ENCODE assay signal across 21 cellular contexts in genomic region chr3:157079677-157080369, GRCh38.
DNase-seq lines count a peak whose midpoint lies in the region; ATAC-seq lines count a peak whose summit lies in the region.
"Had no signal": no experiment of that assay in that cellular context is flagged by ENCODE, and none has a peak within 500 bp of the region (broad histone marks: within the 10 kb centered on the region; RNA-seq: fewer than 3 reads in every experiment).

No MANE protein-coding gene starts in this region.

- no peak overlapping the region for H3K27ac Mint-ChIP-seq in activated CD8-positive, alpha-beta memory T cell treated with anti-CD3 and anti-CD28 coated beads, Interleukin-2, amount 10 ng/mL, durations not matched to agents 7 days and 5 days
- peak overlapping the region; percentile 71 for H3K27ac Mint-ChIP-seq in central memory CD8-positive, alpha-beta T cell (ENCODE audit: low read depth)
- H3K27ac Mint-ChIP-seq in stimulated activated memory B cell treated with anti-CD40 and anti-IgM and Interleukin-4, amounts not matched to agents 10 μg/mL and 1 μg/mL and 100 μg/mL, for 72 hours, result peak overlapping the region; percentile 86
- H3K27ac Mint-ChIP-seq: activated T-helper 2 cell treated with anti-CD3 and anti-CD28 coated beads, Interferon-gamma antibody, Interleukin-2, Interleukin-4, amounts not matched to agents 10 μg/mL and 5 μg/mL and 100 μg/mL, durations not matched to agents 14 hours and 24 hours and 36 hours had no signal

- peak overlapping the region; percentile 30 for H3K27ac ChIP-seq in mesodermal cell (ENCODE audit: low read depth, low read length, severe bottlenecking)
- H3K27ac ChIP-seq: brain microvascular endothelial cell, epithelial cell of prostate, gastroesophageal sphincter, spleen had no signal

- WGBS in mesodermal cell (ENCODE audit: insufficient coverage in 2 of 2), 2 experiments, result 83 to 86% methylated on average over 9 to 10 of the region's 11 CpGs

- no peak overlapping the region for H3K4me3 ChIP-seq in mesodermal cell (ENCODE audit: extremely low read depth, insufficient read depth, low read length, poor library complexity, severe bottlenecking)
- H3K4me3 ChIP-seq: gastroesophageal sphincter, spleen had no signal

- H3K9me3 ChIP-seq in mesodermal cell (ENCODE audit: control insufficient read depth, low read length), result no peaks in the 10 kb centered on the region
- H3K9me3 ChIP-seq: BE2C, gastroesophageal sphincter, spleen had no signal

- H3K36me3 ChIP-seq in mesodermal cell (ENCODE audit: control insufficient read depth, insufficient read depth, low read length), result no peaks in the 10 kb centered on the region
- H3K36me3 ChIP-seq: BE2C, brain microvascular endothelial cell, gastroesophageal sphincter, spleen had no signal

- H3K27me3 Mint-ChIP-seq in activated CD8-positive, alpha-beta memory T cell treated with anti-CD3 and anti-CD28 coated beads, Interleukin-2, amount 10 ng/mL, durations not matched to agents 7 days and 5 days, result no peaks in the 10 kb centered on the region
- H3K27me3 Mint-ChIP-seq in central memory CD8-positive, alpha-beta T cell, result no peaks in the 10 kb centered on the region
- H3K27me3 Mint-ChIP-seq in stimulated activated memory B cell treated with anti-CD40 and anti-IgM and Interleukin-4, amounts not matched to agents 10 μg/mL and 1 μg/mL and 100 μg/mL, for 72 hours, result no peaks in the 10 kb centered on the region

- no peaks in the 10 kb centered on the region for H3K9me3 Mint-ChIP-seq in activated CD8-positive, alpha-beta memory T cell treated with anti-CD3 and anti-CD28 coated beads, Interleukin-2, amount 10 ng/mL, durations not matched to agents 7 days and 5 days (ENCODE audit: low read depth)
- H3K9me3 Mint-ChIP-seq in central memory CD8-positive, alpha-beta T cell, result no peaks in the 10 kb centered on the region
- H3K9me3 Mint-ChIP-seq in stimulated activated memory B cell treated with anti-CD40 and anti-IgM and Interleukin-4, amounts not matched to agents 10 μg/mL and 1 μg/mL and 100 μg/mL, for 72 hours, result no peaks in the 10 kb centered on the region
- H3K9me3 Mint-ChIP-seq: activated T-helper 2 cell treated with anti-CD3 and anti-CD28 coated beads, Interferon-gamma antibody, Interleukin-2, Interleukin-4, amounts not matched to agents 10 μg/mL and 5 μg/mL and 100 μg/mL, durations not matched to agents 14 hours and 24 hours and 36 hours had no signal

- H3K4me3 Mint-ChIP-seq in activated CD8-positive, alpha-beta memory T cell treated with anti-CD3 and anti-CD28 coated beads, Interleukin-2, amount 10 ng/mL, durations not matched to agents 7 days and 5 days, result no peak overlapping the region
- H3K4me3 Mint-ChIP-seq in central memory CD8-positive, alpha-beta T cell, result no peak overlapping the region
- no peak overlapping the region for H3K4me3 Mint-ChIP-seq in stimulated activated memory B cell treated with anti-CD40 and anti-IgM and Interleukin-4, amounts not matched to agents 10 μg/mL and 1 μg/mL and 100 μg/mL, for 72 hours

- ATAC-seq in activated CD8-positive, alpha-beta memory T cell treated with anti-CD3 and anti-CD28 coated beads, Interleukin-2, amount 10 ng/mL, durations not matched to agents 7 days and 5 days, result no peak
- ATAC-seq in central memory CD8-positive, alpha-beta T cell (replicated peaks; ENCODE audit: extremely low read depth, poor library complexity, severe bottlenecking), result no peak
- ATAC-seq in stimulated activated memory B cell treated with anti-CD40 and anti-IgM and Interleukin-4, amounts not matched to agents 10 μg/mL and 1 μg/mL and 100 μg/mL, for 72 hours, result no peak
- ATAC-seq in GM21360 (IDR thresholded peaks at IDR 0.05; ENCODE audit: unreplicated experiment), result no peak
- ATAC-seq: gastroesophageal sphincter, SK-N-SH treated with all-trans-retinoic acid at 6 μM for 48 hours had no signal

- peak; percentile 8 for DNase-seq in activated CD8-positive, alpha-beta memory T cell treated with anti-CD3 and anti-CD28 coated beads, Interleukin-2, amount 10 ng/mL, durations not matched to agents 7 days and 5 days
- DNase-seq in activated CD8-positive, alpha-beta memory T cell treated with anti-CD3 and anti-CD28 coated beads, Interleukin-2, amount 50 U/mL, for 4 hours, result no peak
- no peak for DNase-seq in central memory CD8-positive, alpha-beta T cell (ENCODE audit: low spot score in 2 of 2)
- DNase-seq in activated T-cell treated with anti-CD3 and anti-CD28 coated beads for 4 hours, result no peak
- DNase-seq in HPDE6-E6E7 (ENCODE audit: extremely low spot score), result no peak
- DNase-seq: activated CD4-positive, CD25-positive, alpha-beta regulatory T cell; BE2C; brain microvascular endothelial cell; kidney; NCI-H2107; NCI-H524 treated with DMSO at 0.1 percent for 48 hours; spleen; stimulated activated CD4-positive, alpha-beta T cell treated with anti-CD3 and anti-CD28 coated beads, Interleukin-4, amount 100 ng/mL, for 4 hours; T1000 had no signal

- CTCF ChIA-PET in activated CD8-positive, alpha-beta memory T cell treated with anti-CD3 and anti-CD28 coated beads, Interleukin-2, amount 10 ng/mL, durations not matched to agents 7 days and 5 days (lab: Charles Lee), result interaction anchor here (1.2 to 19.2 kb wide), 5 partner anchors 10 to 525 kb away, joined by 3 to 332 read pairs (median 10); partner anchors contain the start of gene SSR3

- H3K4me1 ChIP-seq in mesodermal cell (ENCODE audit: control insufficient read depth, insufficient read depth, low read length, poor library complexity, severe bottlenecking), result peaks cover 23% of the 10 kb centered on the region

- peaks cover 43% of the 10 kb centered on the region for H3K4me1 Mint-ChIP-seq in activated CD8-positive, alpha-beta memory T cell treated with anti-CD3 and anti-CD28 coated beads, Interleukin-2, amount 10 ng/mL, durations not matched to agents 7 days and 5 days
- peaks cover 18% of the 10 kb centered on the region for H3K4me1 Mint-ChIP-seq in central memory CD8-positive, alpha-beta T cell
- H3K4me1 Mint-ChIP-seq in stimulated activated memory B cell treated with anti-CD40 and anti-IgM and Interleukin-4, amounts not matched to agents 10 μg/mL and 1 μg/mL and 100 μg/mL, for 72 hours, result peaks cover 20% of the 10 kb centered on the region

- no peaks in the 10 kb centered on the region for H3K36me3 Mint-ChIP-seq in activated CD8-positive, alpha-beta memory T cell treated with anti-CD3 and anti-CD28 coated beads, Interleukin-2, amount 10 ng/mL, durations not matched to agents 7 days and 5 days
- H3K36me3 Mint-ChIP-seq in central memory CD8-positive, alpha-beta T cell (ENCODE audit: insufficient read depth), result peaks cover 5% of the 10 kb centered on the region
- no peaks in the 10 kb centered on the region for H3K36me3 Mint-ChIP-seq in stimulated activated memory B cell treated with anti-CD40 and anti-IgM and Interleukin-4, amounts not matched to agents 10 μg/mL and 1 μg/mL and 100 μg/mL, for 72 hours
